ENCODE assay signal across 32 cellular contexts in the genomic region with DNA sequence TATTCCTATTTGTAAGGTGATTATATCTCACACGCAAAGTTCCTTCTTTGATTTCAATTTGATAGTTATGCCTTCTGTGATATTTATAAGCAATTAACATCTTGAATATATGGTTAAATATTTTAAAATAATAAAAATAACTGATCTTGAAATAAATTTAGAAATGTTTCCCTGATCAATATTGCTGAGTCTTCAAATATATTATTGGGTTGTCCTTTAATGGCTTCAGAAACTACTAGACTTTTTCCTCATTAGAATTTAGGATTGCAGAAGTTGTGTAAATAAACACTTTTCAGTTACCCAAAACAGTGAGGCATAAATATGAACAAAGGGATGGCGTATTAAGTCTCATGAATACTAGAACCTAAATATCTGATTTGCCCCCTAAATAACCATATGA.
A peak's percentile ranks its signal among the peaks of the same experiment; 100 is the strongest.
DNase-seq lines count a peak whose midpoint lies in the region; ATAC-seq, FAIRE-seq and TF ChIP-seq lines count a peak whose summit lies in the region.
"Had no signal": no experiment of that assay in that cellular context is flagged by ENCODE, and none has a peak within 500 bp of the region (broad histone marks: within the 10 kb centered on the region; RNA-seq: fewer than 3 reads in every experiment).

No MANE protein-coding gene starts in this region.

- H3K4me3 ChIP-seq in HepG2 (replicated peaks in 1 of 3; ENCODE audit: insufficient read depth in 1 of 3, low read depth in 2 of 3, low read length in 3 of 3), result no peak overlapping the region
- H3K4me3 ChIP-seq in right lobe of liver, result no peak overlapping the region
- H3K4me3 ChIP-seq in A549, result no peak overlapping the region
- H3K4me3 ChIP-seq in K562, result no peak overlapping the region
- H3K4me3 ChIP-seq in small intestine (ENCODE audit: low read depth in 1 of 2, low read length in 2 of 2), result no peak overlapping the region
- no peak overlapping the region for H3K4me3 ChIP-seq in mesendoderm (ENCODE audit: low read length)
- H3K4me3 ChIP-seq in heart left ventricle, result no peak overlapping the region
- H3K4me3 ChIP-seq: BLaER1; BLaER1 treated with 17β-estradiol and CSF1 and Interleukin-3, amounts not matched to agents 10 nM and 100 nM had no signal

- TF ChIP-seq POLR2A in HepG2 (IDR thresholded peaks at IDR 0.05; ENCODE audit: insufficient read depth in 1 of 2, low read depth in 2 of 2, low read length in 2 of 2) (no peak), right lobe of liver (IDR thresholded peaks at IDR 0.05) (no peak), A549 (IDR thresholded peaks at IDR 0.05; ENCODE audit: low read length) (no peak), K562 (conservative IDR thresholded peaks at IDR 0.05) (no peak), heart left ventricle (IDR thresholded peaks at IDR 0.05) (no peak)

- FAIRE-seq in HepG2 (lab: Jason Lieb, UNC), result no peak
- FAIRE-seq in A549 (lab: Jason Lieb, UNC), result no peak
- FAIRE-seq in K562 (lab: Jason Lieb, UNC), result no peak
- FAIRE-seq in small intestine (lab: Jason Lieb, UNC), result peak; percentile 36
- FAIRE-seq: D721Med had no signal

- H2AK5ac ChIP-seq in mesendoderm (ENCODE audit: low read length), result no peak overlapping the region

- no peaks in the 10 kb centered on the region for H4K20me1 ChIP-seq in HepG2 (ENCODE audit: insufficient read depth, low read length)
- H4K20me1 ChIP-seq in K562 (replicated peaks; ENCODE audit: control insufficient read depth, insufficient read depth, low read length), result no peaks in the 10 kb centered on the region
- H4K20me1 ChIP-seq: BLaER1; BLaER1 treated with 17β-estradiol and CSF1 and Interleukin-3, amounts not matched to agents 10 nM and 100 nM had no signal

- H3K27ac ChIP-seq in HepG2 (ENCODE audit: extremely low read length, insufficient read depth, low read length) (no peak overlapping the region), right lobe of liver (no peak overlapping the region), A549 (no peak overlapping the region), K562 (ENCODE audit: extremely low read depth, low read depth, low read length) (no peak overlapping the region), small intestine (ENCODE audit: low read depth in 1 of 2, low read length in 1 of 2) (no peak overlapping the region), mesendoderm (ENCODE audit: low read depth, low read length) (no peak overlapping the region), heart left ventricle (no peak overlapping the region)
- H3K27ac ChIP-seq: 22Rv1; BLaER1; BLaER1 treated with 17β-estradiol and CSF1 and Interleukin-3, amounts not matched to agents 10 nM and 100 nM; C4-2B had no signal

- H3K9me1 ChIP-seq in K562 (ENCODE audit: control insufficient read depth, insufficient read depth, low read length), result no peaks in the 10 kb centered on the region

- H3K4ac ChIP-seq in mesendoderm (ENCODE audit: low read depth, low read length), result no peak overlapping the region

- H4K5ac ChIP-seq in mesendoderm (ENCODE audit: low read length), result no peak overlapping the region

- no peak overlapping the region for H2BK5ac ChIP-seq in mesendoderm (ENCODE audit: low read length)

- H3K9me3 ChIP-seq in HepG2 (ENCODE audit: low read length), result peaks cover 47% of the 10 kb centered on the region
- no peaks in the 10 kb centered on the region for H3K9me3 ChIP-seq in right lobe of liver
- H3K9me3 ChIP-seq in A549, result no peaks in the 10 kb centered on the region
- H3K9me3 ChIP-seq in K562 (replicated peaks; ENCODE audit: control insufficient read depth, insufficient read depth, low read depth, low read length), result no peaks in the 10 kb centered on the region
- no peaks in the 10 kb centered on the region for H3K9me3 ChIP-seq in small intestine (ENCODE audit: control insufficient read depth, low read depth)
- H3K9me3 ChIP-seq in heart left ventricle, result peaks cover 0 to 10% (median 0%) of the 10 kb centered on the region in 12 donors
- H3K9me3 ChIP-seq: BE2C; BLaER1; BLaER1 treated with 17β-estradiol and CSF1 and Interleukin-3, amounts not matched to agents 10 nM and 100 nM; Caco-2 had no signal

- H3K18ac ChIP-seq in mesendoderm (ENCODE audit: low read length), result no peak overlapping the region

- DNase-seq in HepG2 (ENCODE audit: low spot score) (no peak), right lobe of liver (no peak), A549 (ENCODE audit: low read depth in 1 of 2, low spot score in 1 of 2) (no peak), K562 (ENCODE audit: extremely low read depth in 1 of 4, low spot score in 3 of 4) (no peak), small intestine (no peak), mesendoderm (no peak), heart left ventricle (no peak)
- DNase-seq: 8988T; ACHN; AML-193; BE2C; C1 segment of cervical spinal cord; Caco-2; Calu3; CD4-positive, alpha-beta memory T cell; CD4-positive, alpha-beta T cell; CD4-positive, CD25-positive, alpha-beta regulatory T cell; CD8-positive, alpha-beta memory T cell; CD8-positive, alpha-beta T cell; COR-L47; DMS 273 treated with DMSO at 0.1 percent for 48 hours; DMS53; DMS79; DMS79 treated with DMSO at 0.1 percent for 48 hours; DND-41; EL had no signal

- H2AFZ ChIP-seq in HepG2 (ENCODE audit: low read length), result no peak overlapping the region
- H2AFZ ChIP-seq in K562 (ENCODE audit: low read depth, low read length), result no peak overlapping the region

- no peak overlapping the region for H4K8ac ChIP-seq in mesendoderm (ENCODE audit: low read depth, low read length)

- no peak overlapping the region for H2BK120ac ChIP-seq in mesendoderm (ENCODE audit: low read depth, low read length)

- TF ChIP-seq RAD21 in HepG2 (CRISPR knock-in tag; IDR thresholded peaks at IDR 0.05) (no peak), A549 (conservative IDR thresholded peaks at IDR 0.05 in 1 of 2, IDR thresholded peaks at IDR 0.05 in 1 of 2) (no peak), K562 (CRISPR knock-in tag; conservative IDR thresholded peaks at IDR 0.05 in 1 of 2, IDR thresholded peaks at IDR 0.05 in 1 of 2) (no peak)

- H3K23ac ChIP-seq in mesendoderm (ENCODE audit: low read length), result no peak overlapping the region

- H2BK15ac ChIP-seq in mesendoderm (replicated peaks; ENCODE audit: low read depth), result no peak overlapping the region

- H3K27me3 ChIP-seq in HepG2 (ENCODE audit: control insufficient read depth in 1 of 2, insufficient read depth in 2 of 2, low read length in 2 of 2) (no peaks in the 10 kb centered on the region), right lobe of liver (no peaks in the 10 kb centered on the region), K562 (ENCODE audit: control insufficient read depth in 2 of 2, insufficient read depth in 2 of 2, low read length in 2 of 2) (no peaks in the 10 kb centered on the region), small intestine (ENCODE audit: control insufficient read depth in 2 of 2, insufficient read depth in 2 of 2, low read length in 2 of 2) (no peaks in the 10 kb centered on the region), mesendoderm (ENCODE audit: insufficient read depth, low read length, poor library complexity) (no peaks in the 10 kb centered on the region), heart left ventricle (no peaks in the 10 kb centered on the region)
- H3K27me3 ChIP-seq: BE2C; BLaER1; BLaER1 treated with 17β-estradiol and CSF1 and Interleukin-3, amounts not matched to agents 10 nM and 100 nM had no signal

- no peak for ATAC-seq in HepG2
- no peak for ATAC-seq in right lobe of liver
- ATAC-seq in A549, result no peak
- ATAC-seq in K562, result no peak
- no peak for ATAC-seq in heart left ventricle
- no peak for ATAC-seq in GM21717 (IDR thresholded peaks at IDR 0.05; ENCODE audit: unreplicated experiment)
- ATAC-seq: CD8-positive, alpha-beta T cell had no signal

- H3K36me3 ChIP-seq in HepG2 (replicated peaks in 1 of 2; ENCODE audit: control insufficient read depth in 1 of 2, insufficient read depth in 2 of 2, low read length in 2 of 2) (no peaks in the 10 kb centered on the region), right lobe of liver (no peaks in the 10 kb centered on the region), K562 (ENCODE audit: control insufficient read depth, insufficient read depth, low read length) (no peaks in the 10 kb centered on the region), small intestine (ENCODE audit: control insufficient read depth in 2 of 2, insufficient read depth in 2 of 2, low read length in 2 of 2) (no peaks in the 10 kb centered on the region), mesendoderm (ENCODE audit: control insufficient read depth, insufficient read depth, low read length) (no peaks in the 10 kb centered on the region), heart left ventricle (no peaks in the 10 kb centered on the region)
- H3K36me3 ChIP-seq: BE2C; BLaER1; BLaER1 treated with 17β-estradiol and CSF1 and Interleukin-3, amounts not matched to agents 10 nM and 100 nM had no signal

- no peak for TF ChIP-seq EP300 in HepG2 (IDR thresholded peaks at IDR 0.05; ENCODE audit: low read depth in 2 of 2, low read length in 2 of 2)
- no peak for TF ChIP-seq EP300 in HepG2 (CRISPR knock-in tag; IDR thresholded peaks at IDR 0.05; ENCODE audit: borderline replicate concordance)
- TF ChIP-seq EP300 in A549 (IDR thresholded peaks at IDR 0.05), result no peak
- TF ChIP-seq EP300 in K562 (IDR thresholded peaks at IDR 0.05; ENCODE audit: low read length), result no peak

- in situ Hi-C loops in HepG2 (cut with HindIII; ENCODE audit: extremely low pct_ligation_motif_present, low pct_unique_long_range_greater_than_20kb) (no loop called here), K562 (cut with MboI) (no loop called here)

- H3K4me2 ChIP-seq in HepG2 (ENCODE audit: low read depth, low read length) (no peak overlapping the region), A549 (no peak overlapping the region), K562 (ENCODE audit: insufficient read depth, low read length) (no peak overlapping the region), mesendoderm (ENCODE audit: low read length) (no peak overlapping the region)
- H3K4me2 ChIP-seq: BLaER1; BLaER1 treated with 17β-estradiol and CSF1 and Interleukin-3, amounts not matched to agents 10 nM and 100 nM had no signal

- H3K79me1 ChIP-seq in mesendoderm (ENCODE audit: low read length), result no peaks in the 10 kb centered on the region

- H3K9ac ChIP-seq in HepG2 (ENCODE audit: insufficient read depth, low read depth, low read length) (no peak overlapping the region), K562 (ENCODE audit: insufficient read depth in 1 of 2, low read depth in 2 of 2, low read length in 2 of 2) (no peak overlapping the region), mesendoderm (ENCODE audit: low read length) (no peak overlapping the region)
- H3K9ac ChIP-seq: BLaER1; BLaER1 treated with 17β-estradiol and CSF1 and Interleukin-3, amounts not matched to agents 10 nM and 100 nM had no signal

- H3K79me2 ChIP-seq in HepG2 (ENCODE audit: insufficient read depth, low read length) (no peaks in the 10 kb centered on the region), K562 (ENCODE audit: control insufficient read depth, insufficient read depth, low read length) (no peaks in the 10 kb centered on the region), mesendoderm (ENCODE audit: control insufficient read depth, insufficient read depth, low read length) (no peaks in the 10 kb centered on the region)

- TF ChIP-seq CTCF in HepG2 (CRISPR knock-in tag; IDR thresholded peaks at IDR 0.05) (no peak), right lobe of liver (IDR thresholded peaks at IDR 0.05) (no peak), A549 (IDR thresholded peaks at IDR 0.05) (no peak), K562 (IDR thresholded peaks at IDR 0.05 in 2 of 3, conservative IDR thresholded peaks at IDR 0.05 in 1 of 3; ENCODE audit: insufficient read depth in 2 of 3, low read depth in 1 of 3, low read length in 3 of 3) (no peak), heart left ventricle (IDR thresholded peaks at IDR 0.05) (no peak)

- intact Hi-C loops in HepG2 (cut with micrococcal nuclease; ENCODE audit: unreplicated experiment), result no loop called here
- intact Hi-C loops in right lobe of liver (cut with DNase I), result no loop called here
- intact Hi-C loops in K562 (cut with micrococcal nuclease), result no loop called here
- intact Hi-C loops in heart left ventricle (cut with DNase I), result no loop called here

- H3K56ac ChIP-seq in mesendoderm (ENCODE audit: low read length), result no peak overlapping the region

- POLR2A ChIA-PET in HepG2 (lab: Yijun Ruan, JAX) (no interaction called here), A549 (lab: Yijun Ruan, JAX) (no interaction called here), K562 (lab: Yijun Ruan, JAX) (no interaction called here)

- no peaks in the 10 kb centered on the region for H3K4me1 ChIP-seq in HepG2 (ENCODE audit: insufficient read depth, low read length)
- H3K4me1 ChIP-seq in right lobe of liver, result no peaks in the 10 kb centered on the region
- no peaks in the 10 kb centered on the region for H3K4me1 ChIP-seq in A549
- no peaks in the 10 kb centered on the region for H3K4me1 ChIP-seq in K562 (replicated peaks in 1 of 2; ENCODE audit: control insufficient read depth in 2 of 2, insufficient read depth in 2 of 2, low read length in 2 of 2)
- no peaks in the 10 kb centered on the region for H3K4me1 ChIP-seq in small intestine (ENCODE audit: control insufficient read depth in 2 of 2, insufficient read depth in 1 of 2, low read depth in 1 of 2, low read length in 1 of 2)
- H3K4me1 ChIP-seq in mesendoderm (ENCODE audit: control insufficient read depth, low read depth, low read length), result no peaks in the 10 kb centered on the region
- no peaks in the 10 kb centered on the region for H3K4me1 ChIP-seq in heart left ventricle
- H3K4me1 ChIP-seq: BE2C; BLaER1; BLaER1 treated with 17β-estradiol and CSF1 and Interleukin-3, amounts not matched to agents 10 nM and 100 nM; Caco-2 had no signal

- BruUV-seq in HepG2 (replicated peaks; lab: Mats Ljungman, UMichigan), result no TSS peak
- no TSS peak for BruUV-seq in K562 (replicated peaks; lab: Mats Ljungman, UMichigan)

- WGBS in HepG2 (ENCODE audit: low lambda C conversion rate), result 25% methylated on average over 2 of the region's 2 CpGs
- 91% methylated on average over 2 of the region's 2 CpGs for WGBS in right lobe of liver (ENCODE audit: insufficient coverage, low coverage, low lambda C conversion rate, missing lambda C conversion rate)
- WGBS in A549 (ENCODE audit: missing lambda C conversion rate), result 19% methylated on average over 2 of the region's 2 CpGs
- WGBS in K562 (ENCODE audit: insufficient coverage, low coverage, missing lambda C conversion rate), result 0% methylated on average over 2 of the region's 2 CpGs
- WGBS in small intestine, 3 donors, result 88 to 91% (median 90%) methylated on average over 2 of the region's 2 CpGs
- no CpG with 5 or more reads among the region's 2 CpGs for WGBS in mesendoderm (ENCODE audit: extremely low coverage, insufficient coverage, low lambda C conversion rate)
- WGBS in heart left ventricle, 4 donors, result 86 to 92% (median 89%) methylated on average over 2 of the region's 2 CpGs

- CTCF ChIA-PET in HepG2 (lab: Yijun Ruan, JAX; ENCODE audit: low intra/inter-chr PET ratio, low total read pairs) (no interaction called here), A549 (lab: Yijun Ruan, JAX) (no interaction called here), K562 (lab: Yijun Ruan, JAX; ENCODE audit: low intra/inter-chr PET ratio) (no interaction called here)
